12 cellular contexts compared by ENCODE assay signal in genomic region chr17:77191266-77191665, GRCh38. TPM values are rescaled to one million over a fixed set of nuclear protein-coding genes. Genes with fewer than 3 reads are reported as not detected.
A peak's percentile ranks its signal among the peaks of the same experiment; 100 is the strongest.
DNase-seq lines count a peak whose midpoint lies in the region; ATAC-seq and TF ChIP-seq lines count a peak whose summit lies in the region.
"Had no signal": no experiment of that assay in that cellular context is flagged by ENCODE, and none has a peak within 500 bp of the region (broad histone marks: within the 10 kb centered on the region; RNA-seq: fewer than 3 reads in every experiment).

No MANE protein-coding gene starts in this region.

- H3K4me3 ChIP-seq in left ventricle myocardium inferior: no peak overlapping the region
- no peak overlapping the region for H3K4me3 ChIP-seq in heart left ventricle

- H3K4me1 ChIP-seq in left ventricle myocardium inferior (peaks cover 55% of the 10 kb centered on the region), heart left ventricle (peaks cover 3 to 38% (median 20%) of the 10 kb centered on the region in 12 donors)

- H3K27me3 ChIP-seq in left ventricle myocardium inferior (ENCODE audit: low read depth) (no peaks in the 10 kb centered on the region), heart left ventricle (no peaks in the 10 kb centered on the region)

- intact Hi-C loops in left ventricle myocardium inferior (cut with micrococcal nuclease) (no loop called here), heart left ventricle (cut with DNase I) (loop anchor here in 1 of 10 donors (5.0 kb wide), 1 partner anchor 39 kb away; no protein-coding TSS in a partner anchor)

- H3K36me3 ChIP-seq in left ventricle myocardium inferior: peaks cover 55% of the 10 kb centered on the region
- H3K36me3 ChIP-seq in heart left ventricle: peaks cover 0 to 60% (median 54%) of the 10 kb centered on the region in 9 donors

- no peak for TF ChIP-seq POLR2A in heart left ventricle (IDR thresholded peaks at IDR 0.05)

- WGBS in heart left ventricle, 4 donors: 72 to 83% (median 77%) methylated on average over 11 of the region's 11 CpGs

- no peak for DNase-seq in left ventricle myocardium inferior
- DNase-seq in heart left ventricle: no peak
- DNase-seq in NCI-H69 (lab: John Stamatoyannopoulos, UW): peak; percentile 85
- DNase-seq in cerebellum (ENCODE audit: low spot score): peak; percentile 79
- DNase-seq in NCI-H2107 (lab: John Stamatoyannopoulos, UW): no peak
- DNase-seq in activated CD4-positive, CD25-positive, alpha-beta regulatory T cell treated with anti-CD3 and anti-CD28 coated beads, Interleukin-2, amount 50 U/mL, for 72 hours: no peak
- no peak for DNase-seq in activated naive CD4-positive, alpha-beta T cell (lab: John Stamatoyannopoulos, UW)
- DNase-seq: EL, NCI-H1105 treated with DMSO at 0.1 percent for 48 hours, NCI-H2029, NCI-H526 treated with DMSO at 0.1 percent for 48 hours, OCI-M1 had no signal

- ATAC-seq in heart left ventricle: no peak

- H3K27ac ChIP-seq in left ventricle myocardium inferior (replicated peaks) (peak overlapping the region; percentile 31), heart left ventricle (peak overlapping the region in 2 of 12 donors; percentile 4 to 60)

- no peaks in the 10 kb centered on the region for H3K9me3 ChIP-seq in left ventricle myocardium inferior (replicated peaks)
- no peaks in the 10 kb centered on the region for H3K9me3 ChIP-seq in heart left ventricle

- no peak for TF ChIP-seq CTCF in left ventricle myocardium inferior (IDR thresholded peaks at IDR 0.05; ENCODE audit: borderline replicate concordance)
- TF ChIP-seq CTCF in heart left ventricle (IDR thresholded peaks at IDR 0.05): no peak

RNA-seq across cellular contexts. Expression of gene SEC14L1, which starts 50.5 kb away (rescaled TPM):
- total RNA-seq in left ventricle myocardium inferior (55.5 TPM), heart left ventricle (100 to 1,000 TPM in 1 of 9 donors, 10 to 100 TPM in 8; 43.6 to 116 (median 53.7) TPM), cerebellum (73.1 TPM)
- polyA plus RNA-seq in heart left ventricle: 10 to 100 TPM; 26.6 to 69.5 TPM

Comparison
In these comparisons a context has a peak if more than half of its experiments do, and no peak if none do; other contexts are left out.
1. DNase-seq: peak in NCI-H69 (single experiment) and cerebellum (single experiment); none in left ventricle myocardium inferior (single experiment), heart left ventricle (0 of 5), NCI-H2107 (single experiment), activated CD4-positive, CD25-positive, alpha-beta regulatory T cell treated with anti-CD3 and anti-CD28 coated beads, Interleukin-2, amount 50 U/mL, for 72 hours (single experiment) and activated naive CD4-positive, alpha-beta T cell (0 of 4).